In the genomic region with DNA sequence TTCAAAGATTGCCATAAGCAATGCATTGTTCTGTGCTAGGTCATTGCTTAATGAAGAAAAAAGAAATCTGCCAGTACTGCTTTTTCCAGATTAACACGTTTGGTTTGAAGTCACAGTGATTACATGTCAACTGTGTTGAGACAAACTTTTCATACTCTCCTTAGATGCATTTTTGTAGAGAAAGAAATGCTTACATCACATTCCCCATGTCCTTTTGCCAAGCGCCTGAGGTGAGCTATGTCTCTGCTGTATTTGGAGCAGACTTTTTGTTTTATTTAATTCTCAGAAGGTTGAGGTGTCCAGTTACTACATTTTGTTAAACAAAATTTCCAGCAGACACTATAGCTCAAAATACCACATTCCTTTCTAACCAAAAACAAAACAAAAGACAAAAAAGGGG, we compare ENCODE assay signal across 21 cellular contexts.
"Had no signal": no experiment of that assay in that cellular context is flagged by ENCODE, and none has a peak within 500 bp of the region (broad histone marks: within the 10 kb centered on the region; RNA-seq: fewer than 3 reads in every experiment).

No MANE protein-coding gene starts in this region.

- H3K9me3 Mint-ChIP-seq: activated CD4-positive, alpha-beta T cell treated with anti-CD3 and anti-CD28 coated beads, Interleukin-2, amount 10 ng/mL, durations not matched to agents 7 days and 5 days; activated naive CD4-positive, alpha-beta T cell treated with anti-CD3 and anti-CD28 coated beads for 36 hours; activated T-cell treated with anti-CD3 and anti-CD28 coated beads, Interleukin-2, amount 50 U/mL, for 24 hours; activated T-helper 2 cell treated with anti-CD3 and anti-CD28 coated beads, Interferon-gamma antibody, Interleukin-2, Interleukin-4, amounts not matched to agents 10 μg/mL and 5 μg/mL and 100 μg/mL, durations not matched to agents 14 hours and 24 hours and 36 hours; natural killer cell; stimulated activated effector memory CD8-positive, alpha-beta T cell treated with anti-CD3 and anti-CD28 coated beads, Interleukin-12 subunit alpha, Interleukin-12 subunit beta, amount 100 ng/mL, for 72 hours; T-helper 1 cell treated with Interleukin-12 subunit alpha and Interleukin-12 subunit beta and Interleukin-4 antibody, amounts not matched to agents 30 μg/mL and 1 μg/mL, for 36 hours had no signal

- H3K27ac ChIP-seq: epithelial cell of prostate, stomach, testis had no signal

- H3K4me1 Mint-ChIP-seq: natural killer cell; stimulated activated effector memory CD8-positive, alpha-beta T cell treated with anti-CD3 and anti-CD28 coated beads, Interleukin-12 subunit alpha, Interleukin-12 subunit beta, amount 100 ng/mL, for 72 hours had no signal

- H3K36me3 Mint-ChIP-seq: natural killer cell had no signal

- DNase-seq: activated CD4-positive, alpha-beta T cell treated with anti-CD3 and anti-CD28 coated beads, Interleukin-2, amount 10 ng/mL, durations not matched to agents 7 days and 5 days; activated CD8-positive, alpha-beta T cell treated with anti-CD3 and anti-CD28 coated beads, Interleukin-2, amount 10 ng/mL, durations not matched to agents 7 days and 5 days; activated naive CD4-positive, alpha-beta T cell treated with anti-CD3 and anti-CD28 coated beads for 36 hours; activated T-cell treated with anti-CD3 and anti-CD28 coated beads, Interleukin-2, amount 50 U/mL, for 24 hours; anterior cingulate cortex; cerebellar nuclear complex; dermis blood vessel endothelial cell; effector memory CD4-positive, alpha-beta T cell; left cardiac atrium; mesendoderm; natural killer cell; stimulated activated CD4-positive, alpha-beta T cell treated with anti-CD3 and anti-CD28 coated beads, Interleukin-4, amount 100 ng/mL, for 1 hour; stomach; testis had no signal

- H3K36me3 ChIP-seq: breast epithelium had no signal

- H3K4me2 ChIP-seq: smooth muscle cell had no signal

- ATAC-seq: activated CD8-positive, alpha-beta T cell treated with anti-CD3 and anti-CD28 coated beads, Interleukin-2, amount 10 ng/mL, durations not matched to agents 7 days and 5 days; left cardiac atrium; natural killer cell; sciatic nerve; stimulated activated effector memory CD8-positive, alpha-beta T cell treated with anti-CD3 and anti-CD28 coated beads, Interleukin-12 subunit alpha, Interleukin-12 subunit beta, amount 100 ng/mL, for 72 hours had no signal

- H3K4me1 ChIP-seq: breast epithelium, stomach, testis had no signal

- H3K27ac Mint-ChIP-seq: activated CD4-positive, alpha-beta T cell treated with anti-CD3 and anti-CD28 coated beads, Interleukin-2, amount 10 ng/mL, durations not matched to agents 7 days and 5 days; activated CD8-positive, alpha-beta T cell treated with anti-CD3 and anti-CD28 coated beads, Interleukin-2, amount 10 ng/mL, durations not matched to agents 7 days and 5 days; activated naive CD4-positive, alpha-beta T cell treated with anti-CD3 and anti-CD28 coated beads for 36 hours; activated T-cell treated with anti-CD3 and anti-CD28 coated beads, Interleukin-2, amount 50 U/mL, for 24 hours; activated T-helper 2 cell treated with anti-CD3 and anti-CD28 coated beads, Interferon-gamma antibody, Interleukin-2, Interleukin-4, amounts not matched to agents 10 μg/mL and 5 μg/mL and 100 μg/mL, durations not matched to agents 14 hours and 24 hours and 36 hours; natural killer cell; stimulated activated effector memory CD8-positive, alpha-beta T cell treated with anti-CD3 and anti-CD28 coated beads, Interleukin-12 subunit alpha, Interleukin-12 subunit beta, amount 100 ng/mL, for 72 hours; T-helper 1 cell treated with Interleukin-12 subunit alpha and Interleukin-12 subunit beta and Interleukin-4 antibody, amounts not matched to agents 30 μg/mL and 1 μg/mL, for 36 hours had no signal

- H3K4me3 Mint-ChIP-seq: activated CD4-positive, alpha-beta T cell treated with anti-CD3 and anti-CD28 coated beads, Interleukin-2, amount 10 ng/mL, durations not matched to agents 7 days and 5 days; activated CD8-positive, alpha-beta T cell treated with anti-CD3 and anti-CD28 coated beads, Interleukin-2, amount 10 ng/mL, durations not matched to agents 7 days and 5 days; activated naive CD4-positive, alpha-beta T cell treated with anti-CD3 and anti-CD28 coated beads for 36 hours; activated T-cell treated with anti-CD3 and anti-CD28 coated beads, Interleukin-2, amount 50 U/mL, for 24 hours; natural killer cell; stimulated activated effector memory CD8-positive, alpha-beta T cell treated with anti-CD3 and anti-CD28 coated beads, Interleukin-12 subunit alpha, Interleukin-12 subunit beta, amount 100 ng/mL, for 72 hours; T-helper 1 cell treated with Interleukin-12 subunit alpha and Interleukin-12 subunit beta and Interleukin-4 antibody, amounts not matched to agents 30 μg/mL and 1 μg/mL, for 36 hours had no signal

- H3K9me3 ChIP-seq: breast epithelium, stomach, testis had no signal

- H3K4me3 ChIP-seq: breast epithelium, smooth muscle cell, stomach, testis had no signal

- H3K27me3 ChIP-seq: breast epithelium, stomach, testis had no signal
